17 cellular contexts compared by ENCODE assay signal in the genomic region with DNA sequence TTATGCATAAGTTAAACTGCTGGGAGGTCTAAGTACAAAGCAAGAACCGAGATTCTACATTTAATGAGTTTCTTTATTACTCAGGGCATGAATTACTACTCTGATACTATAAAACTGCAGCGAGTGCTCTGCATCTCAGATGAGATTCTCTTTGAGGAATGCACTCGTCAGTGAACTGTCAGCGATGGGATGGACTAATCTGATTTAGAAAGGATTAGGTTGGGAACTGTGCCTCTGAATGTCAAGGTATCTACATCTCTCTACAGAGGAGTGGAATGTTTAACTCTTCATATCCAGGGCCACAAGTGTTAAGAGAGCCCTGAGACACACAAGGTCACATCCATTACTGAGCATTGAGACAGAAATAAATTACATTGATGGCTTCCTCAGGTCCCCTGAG.
"Had no signal": no experiment of that assay in that cellular context is flagged by ENCODE, and none has a peak within 500 bp of the region (broad histone marks: within the 10 kb centered on the region; RNA-seq: fewer than 3 reads in every experiment).

No MANE protein-coding gene starts in this region.

- H3K4me2 ChIP-seq: hepatocyte had no signal

- H3K79me2 ChIP-seq: hepatocyte had no signal

- H3K27me3 ChIP-seq: body of pancreas, foreskin keratinocyte, hepatocyte, right atrium auricular region, tibial nerve had no signal

- H3K36me3 ChIP-seq: lower lobe of right lung, right atrium auricular region, tibial nerve had no signal

- H3K4me3 ChIP-seq: body of pancreas, hepatocyte, lower lobe of right lung, right atrium auricular region, tibial nerve had no signal

- H3K27ac ChIP-seq: body of pancreas, epithelial cell of prostate, foreskin keratinocyte, hepatocyte, lower lobe of right lung, right atrium auricular region, tibial nerve had no signal

- DNase-seq: activated B cell treated with CpG ODN at 0.5 μM for 24 hours; activated CD4-positive, alpha-beta memory T cell treated with anti-CD3 and anti-CD28 coated beads, Interleukin-2, amount 10 ng/mL, durations not matched to agents 7 days and 5 days; activated CD4-positive, alpha-beta T cell treated with anti-CD3 and anti-CD28 coated beads for 48 hours; activated CD8-positive, alpha-beta memory T cell treated with anti-CD3 and anti-CD28 coated beads, Interleukin-2, amount 10 ng/mL, durations not matched to agents 7 days and 5 days; activated naive CD4-positive, alpha-beta T cell treated with anti-CD3 and anti-CD28 coated beads for 36 hours; activated T-cell treated with anti-CD3 and anti-CD28 coated beads, Interleukin-2, amount 50 U/mL, for 1 hour; body of pancreas; effector memory CD8-positive, alpha-beta T cell; left cardiac atrium; lower lobe of right lung; occipital lobe had no signal

- H3K4me1 ChIP-seq: body of pancreas, foreskin keratinocyte, lower lobe of right lung, right atrium auricular region, tibial nerve had no signal

- ATAC-seq: activated CD8-positive, alpha-beta memory T cell treated with anti-CD3 and anti-CD28 coated beads, Interleukin-2, amount 10 ng/mL, durations not matched to agents 7 days and 5 days; activated T-helper 17 cell treated with anti-CD3 and anti-CD28 coated beads, Interleukin-2, amount 50 U/mL, for 72 hours; body of pancreas; effector memory CD8-positive, alpha-beta T cell; foreskin keratinocyte; left cardiac atrium; lower lobe of right lung had no signal
